1 cellular context compared by ENCODE assay signal in genomic region chr10:22684707-22685106, GRCh38.
TF ChIP-seq lines count a peak whose summit lies in the region.

No MANE protein-coding gene starts in this region.

TF ChIP-seq in GM23338, 12 proteins besides CTCF, POLR2A, EP300 and RAD21 (continued from another document):
- no peak for TF ChIP-seq ZNF462 (CRISPR knock-in tag; IDR thresholded peaks at IDR 0.05)
TF ChIP-seq in GM23338: peak in this region for 0.
